1 cellular context compared by ENCODE assay signal in the genomic region with DNA sequence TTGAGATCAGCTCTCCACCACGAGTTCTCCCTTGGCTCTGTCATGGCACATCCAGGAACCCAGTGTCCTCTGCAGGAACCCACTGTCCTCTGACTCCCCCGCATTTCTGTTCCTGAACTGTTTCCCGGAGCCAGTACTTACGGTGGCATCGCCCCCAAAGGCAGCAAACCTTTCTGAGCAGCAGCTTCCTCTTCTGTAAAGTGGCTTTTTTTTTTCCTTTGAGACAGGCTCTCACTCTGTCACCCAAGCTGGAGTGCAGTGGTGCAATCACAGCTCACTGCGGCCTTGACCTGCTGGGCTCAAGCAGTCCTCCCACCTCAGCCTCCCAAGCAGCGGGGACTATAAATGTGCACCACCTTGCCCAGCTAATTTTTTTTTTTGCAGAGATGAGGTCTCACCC.
TF ChIP-seq lines count a peak whose summit lies in the region.

No MANE protein-coding gene starts in this region.

TF ChIP-seq in HepG2, 621 proteins besides CTCF, POLR2A, EP300 and RAD21:
- TF ChIP-seq ZNF768 (CRISPR knock-in tag; IDR thresholded peaks at IDR 0.05): 0 out of 2 replicates have a peak, but pooled peaks have one; percentile 52
- no peak for TF ChIP-seq ZNF607 (CRISPR knock-in tag; IDR thresholded peaks at IDR 0.05; ENCODE audit: borderline replicate concordance)
- no peak for TF ChIP-seq KLF13 (CRISPR knock-in tag; IDR thresholded peaks at IDR 0.05)
- no peak for TF ChIP-seq MIER3 (CRISPR knock-in tag; IDR thresholded peaks at IDR 0.05; ENCODE audit: borderline replicate concordance)
- peak; percentile 57; the same call in 1 of the 2 replicates for TF ChIP-seq HNF4A (CRISPR knock-in tag; IDR thresholded peaks at IDR 0.05)
- TF ChIP-seq ZNF790 (CRISPR knock-in tag; IDR thresholded peaks at IDR 0.05; ENCODE audit: borderline replicate concordance): no peak
- TF ChIP-seq NR2C2 (CRISPR knock-in tag; IDR thresholded peaks at IDR 0.05; ENCODE audit: borderline replicate concordance): peak; percentile 56; the same call in 1 of the 2 replicates
- no peak for TF ChIP-seq EEA1 (CRISPR knock-in tag; IDR thresholded peaks at IDR 0.05; ENCODE audit: borderline replicate concordance)
- peak; percentile 97 for TF ChIP-seq ZNF263 (CRISPR knock-in tag; IDR thresholded peaks at IDR 0.05)
- no peak for TF ChIP-seq ZNF598 (CRISPR knock-in tag; IDR thresholded peaks at IDR 0.05; ENCODE audit: borderline replicate concordance)
- TF ChIP-seq MTF2 (CRISPR knock-in tag; IDR thresholded peaks at IDR 0.05; ENCODE audit: borderline replicate concordance): no peak
- TF ChIP-seq ZNF770 (CRISPR knock-in tag; IDR thresholded peaks at IDR 0.05): peak; percentile 99
- TF ChIP-seq GATAD2A (CRISPR knock-in tag; IDR thresholded peaks at IDR 0.05): peak; percentile 35; the same call in 1 of the 2 replicates
- peak; percentile 64 for TF ChIP-seq ZNF362 (CRISPR knock-in tag; IDR thresholded peaks at IDR 0.05; ENCODE audit: borderline replicate concordance)
- TF ChIP-seq ZNF614 (CRISPR knock-in tag; IDR thresholded peaks at IDR 0.05; ENCODE audit: borderline replicate concordance): peak; percentile 35; the same call in 1 of the 2 replicates
- TF ChIP-seq ZMYM4 (CRISPR knock-in tag; IDR thresholded peaks at IDR 0.05): no peak
- no peak for TF ChIP-seq ZNF138 (CRISPR knock-in tag; IDR thresholded peaks at IDR 0.05; ENCODE audit: low read depth)
- TF ChIP-seq KDM1A (CRISPR knock-in tag; IDR thresholded peaks at IDR 0.05): 0 out of 2 replicates have a peak, but pooled peaks have one; percentile 16
- TF ChIP-seq RARG (CRISPR knock-in tag; IDR thresholded peaks at IDR 0.05; ENCODE audit: low read depth): no peak
- no peak for TF ChIP-seq IKZF5 (CRISPR knock-in tag; IDR thresholded peaks at IDR 0.05)
- peak; percentile 45; the same call in 1 of the 2 replicates for TF ChIP-seq GFI1 (CRISPR knock-in tag; IDR thresholded peaks at IDR 0.05; ENCODE audit: borderline replicate concordance)
- peak; percentile 63 for TF ChIP-seq ARID5B (CRISPR knock-in tag; IDR thresholded peaks at IDR 0.05)
- no peak for TF ChIP-seq JDP2 (CRISPR knock-in tag; IDR thresholded peaks at IDR 0.05; ENCODE audit: borderline replicate concordance)
- no peak for TF ChIP-seq KAT8 (CRISPR knock-in tag; IDR thresholded peaks at IDR 0.05)
- peak; percentile 93 for TF ChIP-seq ZMYM3 (CRISPR knock-in tag; IDR thresholded peaks at IDR 0.05)
- no peak for TF ChIP-seq ZNF160 (CRISPR knock-in tag; IDR thresholded peaks at IDR 0.05)
- peak; percentile 81 for TF ChIP-seq ZNF3 (CRISPR knock-in tag; IDR thresholded peaks at IDR 0.05)
- TF ChIP-seq ZNF264 (CRISPR knock-in tag; IDR thresholded peaks at IDR 0.05): peak; percentile 39; the same call in 1 of the 2 replicates
- no peak for TF ChIP-seq SAP130 (CRISPR knock-in tag; IDR thresholded peaks at IDR 0.05; ENCODE audit: low read depth)
- peak; percentile 58 to 66; a peak in 3 of 4 replicates for TF ChIP-seq NR2F1 (CRISPR knock-in tag; IDR thresholded peaks at IDR 0.05)
- TF ChIP-seq ZNF460 (CRISPR knock-in tag; IDR thresholded peaks at IDR 0.05; ENCODE audit: borderline replicate concordance): peak; percentile 85
- peak; percentile 68 for TF ChIP-seq NR2F6 (IDR thresholded peaks at IDR 0.05)
- TF ChIP-seq NR2F6 (CRISPR knock-in tag; IDR thresholded peaks at IDR 0.05): peak; percentile 77
- no peak for TF ChIP-seq ZNF446 (CRISPR knock-in tag; IDR thresholded peaks at IDR 0.05)
- peak; percentile 68; the same call in 1 of the 2 replicates for TF ChIP-seq ZNF292 (CRISPR knock-in tag; IDR thresholded peaks at IDR 0.05; ENCODE audit: borderline replicate concordance, low read depth)
- TF ChIP-seq RARA (CRISPR knock-in tag; IDR thresholded peaks at IDR 0.05): peak; percentile 49; the same call in 1 of the 2 replicates
- TF ChIP-seq CEBPG (CRISPR knock-in tag; IDR thresholded peaks at IDR 0.05): peak; percentile 74
- no peak for TF ChIP-seq HOXD1 (CRISPR knock-in tag; IDR thresholded peaks at IDR 0.05)
- no peak for TF ChIP-seq PRDM15 (CRISPR knock-in tag; IDR thresholded peaks at IDR 0.05)
- TF ChIP-seq YY1 (IDR thresholded peaks at IDR 0.05; ENCODE audit: insufficient read depth, insufficient replicate concordance, low read depth, low read length): peak; percentile 17
- TF ChIP-seq TP53 (CRISPR knock-in tag; conservative IDR thresholded peaks at IDR 0.05): no peak
- 0 out of 2 replicates have a peak, but pooled peaks have one; percentile 25 for TF ChIP-seq ZNF33B (CRISPR knock-in tag; IDR thresholded peaks at IDR 0.05)
TF ChIP-seq in HepG2: peak in this region for 22.
